Comparison of ENCODE assay signal across 8 cellular contexts in the genomic region with DNA sequence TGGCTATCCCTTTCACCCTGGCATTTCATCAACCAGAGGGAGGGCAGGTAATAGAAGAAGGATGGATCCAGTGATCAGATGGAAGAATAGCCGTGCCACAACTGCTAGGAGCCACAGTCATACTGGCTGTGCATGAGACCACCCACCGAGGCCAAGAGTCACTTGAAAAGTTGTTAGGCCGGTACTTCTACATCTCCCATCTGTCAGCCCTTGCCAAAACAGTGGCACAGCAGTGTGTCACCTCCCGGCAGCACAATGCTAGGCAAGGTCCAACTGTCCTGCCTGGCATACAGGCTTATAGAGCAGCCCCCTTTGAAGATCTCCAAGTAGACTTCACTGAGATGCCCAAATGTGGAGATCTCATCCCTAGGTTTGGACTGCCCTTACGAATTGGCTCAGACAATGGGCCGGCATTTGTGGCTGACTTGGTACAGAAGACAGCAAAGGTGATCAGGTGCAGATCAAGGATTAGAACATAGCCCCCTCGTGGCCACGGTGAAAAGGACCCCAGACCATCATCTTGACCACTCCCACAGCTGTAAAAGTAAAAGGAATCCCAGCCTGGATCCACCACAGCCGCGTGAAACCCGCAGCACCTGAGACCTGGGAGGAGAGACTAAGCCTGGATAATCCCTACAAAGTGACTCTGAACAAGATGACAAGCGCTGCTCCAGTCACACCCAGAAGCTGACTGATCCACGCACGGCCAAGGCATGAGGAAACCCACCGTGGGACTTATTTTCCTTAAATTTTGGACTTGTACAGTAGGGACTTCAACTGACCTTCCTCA. TPM values are rescaled to one million over a fixed set of nuclear protein-coding genes. Genes with fewer than 3 reads are reported as not detected.
"Had no signal": no experiment of that assay in that cellular context is flagged by ENCODE, and none has a peak within 500 bp of the region (broad histone marks: within the 10 kb centered on the region; RNA-seq: fewer than 3 reads in every experiment).

No MANE protein-coding gene starts in this region.

RNA-seq across cellular contexts. Expression of gene OR2AT4, which starts 52.1 kb away (rescaled TPM):
- total RNA-seq: activated CD4-positive, alpha-beta memory T cell treated with anti-CD3 and anti-CD28 coated beads, Interleukin-2, amount 10 ng/mL, durations not matched to agents 7 days and 5 days; activated CD8-positive, alpha-beta memory T cell treated with anti-CD3 and anti-CD28 coated beads, Interleukin-2, amount 10 ng/mL, durations not matched to agents 7 days and 5 days; cerebellum; LHCN-M2; OCI-LY7; Right ventricle myocardium inferior; T-cell; T-helper 17 cell had no signal
